ENCODE assay signal across 9 cellular contexts in the genomic region with DNA sequence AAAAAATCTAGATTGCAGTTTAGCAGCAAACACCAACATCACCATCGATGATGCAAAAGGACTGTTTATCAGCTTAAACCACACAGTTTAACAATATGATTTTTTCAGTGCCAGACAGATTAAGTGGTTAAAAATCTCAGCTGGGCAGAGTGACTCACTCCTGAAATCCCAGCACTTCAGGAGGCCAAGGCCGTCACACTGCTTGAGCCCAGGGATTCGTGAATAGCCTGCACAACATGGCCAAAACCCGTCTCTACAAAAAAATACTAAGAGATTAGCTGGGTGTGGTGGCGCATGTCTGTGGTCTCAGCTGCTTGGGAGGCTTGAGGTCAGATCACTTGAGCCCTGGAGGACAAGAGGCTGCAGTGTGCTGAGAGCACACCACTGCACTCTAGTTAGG. TPM values are rescaled to one million over a fixed set of nuclear protein-coding genes. Genes with fewer than 3 reads are reported as not detected.
DNase-seq lines count a peak whose midpoint lies in the region; ATAC-seq lines count a peak whose summit lies in the region.
"Had no signal": no experiment of that assay in that cellular context is flagged by ENCODE, and none has a peak within 500 bp of the region (broad histone marks: within the 10 kb centered on the region; RNA-seq: fewer than 3 reads in every experiment).

No MANE protein-coding gene starts in this region.

- no peaks in the 10 kb centered on the region for H3K9me3 ChIP-seq in effector memory CD4-positive, alpha-beta T cell (ENCODE audit: control insufficient read depth, low read length)

- in situ Hi-C loops in ACHN (cut with HindIII; ENCODE audit: low pct_ligation_motif_present, low pct_unique_long_range_greater_than_20kb, low sequenced_read_pairs) = no loop called here

- peaks cover 9% of the 10 kb centered on the region for H3K4me1 ChIP-seq in effector memory CD4-positive, alpha-beta T cell (ENCODE audit: control insufficient read depth, insufficient read depth, low read length, poor library complexity, severe bottlenecking)

- peaks cover 89% of the 10 kb centered on the region for H3K36me3 Mint-ChIP-seq in activated T-helper 2 cell treated with anti-CD3 and anti-CD28 coated beads, Interferon-gamma antibody, Interleukin-2, Interleukin-4, amounts not matched to agents 10 μg/mL and 5 μg/mL and 100 μg/mL, durations not matched to agents 14 hours and 24 hours and 36 hours (ENCODE audit: low read depth)

- H3K4me3 ChIP-seq in effector memory CD4-positive, alpha-beta T cell (ENCODE audit: insufficient read depth, low read depth, low read length, poor library complexity, severe bottlenecking) = no peak overlapping the region

- H3K4me3 Mint-ChIP-seq in activated T-helper 2 cell treated with anti-CD3 and anti-CD28 coated beads, Interferon-gamma antibody, Interleukin-2, Interleukin-4, amounts not matched to agents 10 μg/mL and 5 μg/mL and 100 μg/mL, durations not matched to agents 14 hours and 24 hours and 36 hours (ENCODE audit: low read depth) = no peak overlapping the region

- H3K27ac Mint-ChIP-seq in activated T-helper 2 cell treated with anti-CD3 and anti-CD28 coated beads, Interferon-gamma antibody, Interleukin-2, Interleukin-4, amounts not matched to agents 10 μg/mL and 5 μg/mL and 100 μg/mL, durations not matched to agents 14 hours and 24 hours and 36 hours = peak overlapping the region; percentile 28

- H3K4me1 Mint-ChIP-seq in activated T-helper 2 cell treated with anti-CD3 and anti-CD28 coated beads, Interferon-gamma antibody, Interleukin-2, Interleukin-4, amounts not matched to agents 10 μg/mL and 5 μg/mL and 100 μg/mL, durations not matched to agents 14 hours and 24 hours and 36 hours (ENCODE audit: low read depth) = peaks cover 31% of the 10 kb centered on the region

- H3K9me3 Mint-ChIP-seq in activated T-helper 2 cell treated with anti-CD3 and anti-CD28 coated beads, Interferon-gamma antibody, Interleukin-2, Interleukin-4, amounts not matched to agents 10 μg/mL and 5 μg/mL and 100 μg/mL, durations not matched to agents 14 hours and 24 hours and 36 hours = no peaks in the 10 kb centered on the region

- H3K36me3 ChIP-seq in effector memory CD4-positive, alpha-beta T cell (ENCODE audit: control insufficient read depth, insufficient read depth, low read length) = peaks cover 89% of the 10 kb centered on the region

- no peaks in the 10 kb centered on the region for H3K27me3 ChIP-seq in effector memory CD4-positive, alpha-beta T cell (replicated peaks; ENCODE audit: control insufficient read depth, insufficient read depth, low read length, poor library complexity, severe bottlenecking)

- intact Hi-C loops in activated T-helper 2 cell treated with anti-CD3 and anti-CD28 coated beads, Interferon-gamma antibody, Interleukin-2, Interleukin-4, amounts not matched to agents 10 μg/mL and 5 μg/mL and 100 μg/mL, durations not matched to agents 14 hours and 24 hours and 36 hours (cut with micrococcal nuclease) = no loop called here

- DNase-seq in ACHN = peak; percentile 99
- DNase-seq in H4 (ENCODE audit: low spot score) = peak; percentile 89
- no peak for DNase-seq in activated T-helper 2 cell treated with anti-CD3 and anti-CD28 coated beads, Interferon-gamma antibody, Interleukin-2, Interleukin-4, amounts not matched to agents 10 μg/mL and 5 μg/mL and 100 μg/mL, durations not matched to agents 14 hours and 24 hours and 36 hours (ENCODE audit: low spot score)
- peak; percentile 24 for DNase-seq in hepatic stellate cell (ENCODE audit: low spot score)
- no peak for DNase-seq in effector memory CD4-positive, alpha-beta T cell
- no peak for DNase-seq in NCI-H1092 treated with DMSO at 0.1 percent for 48 hours (lab: John Stamatoyannopoulos, UW)
- DNase-seq: midbrain had no signal

- ATAC-seq in HG02623 (IDR thresholded peaks at IDR 0.05; ENCODE audit: unreplicated experiment) (no peak), GM19467 (IDR thresholded peaks at IDR 0.05; ENCODE audit: unreplicated experiment) (no peak)

- H3K27ac ChIP-seq in effector memory CD4-positive, alpha-beta T cell (ENCODE audit: insufficient read depth, low read length, poor library complexity, severe bottlenecking) = no peak overlapping the region

- H3K27me3 Mint-ChIP-seq in activated T-helper 2 cell treated with anti-CD3 and anti-CD28 coated beads, Interferon-gamma antibody, Interleukin-2, Interleukin-4, amounts not matched to agents 10 μg/mL and 5 μg/mL and 100 μg/mL, durations not matched to agents 14 hours and 24 hours and 36 hours (ENCODE audit: low read depth) = no peaks in the 10 kb centered on the region

RNA-seq across cellular contexts. Expression of gene RSRC2, which starts 8.9 kb away (rescaled TPM):
- 32.1 and 35.7 TPM in 2 replicates for total RNA-seq in H4 (2014; rRNA removed; shearing (Covaris generic))
- total RNA-seq in activated T-helper 2 cell treated with anti-CD3 and anti-CD28 coated beads, Interferon-gamma antibody, Interleukin-2, Interleukin-4, amounts not matched to agents 10 μg/mL and 5 μg/mL and 100 μg/mL, durations not matched to agents 14 hours and 24 hours and 36 hours = 105 and 107 TPM in 2 replicates

RNA-seq across cellular contexts. Expression of gene KNTC1, which starts 9.2 kb away (rescaled TPM):
- total RNA-seq in H4 (2014; rRNA removed; shearing (Covaris generic)) = 17.9 and 31.4 TPM in 2 replicates
- 121 and 122 TPM in 2 replicates for total RNA-seq in activated T-helper 2 cell treated with anti-CD3 and anti-CD28 coated beads, Interferon-gamma antibody, Interleukin-2, Interleukin-4, amounts not matched to agents 10 μg/mL and 5 μg/mL and 100 μg/mL, durations not matched to agents 14 hours and 24 hours and 36 hours

RNA-seq across cellular contexts. Expression of gene ZCCHC8, which starts 17.1 kb away (rescaled TPM):
- 9.0 and 16.0 TPM in 2 replicates for total RNA-seq in H4 (2014; rRNA removed; shearing (Covaris generic))
- total RNA-seq in activated T-helper 2 cell treated with anti-CD3 and anti-CD28 coated beads, Interferon-gamma antibody, Interleukin-2, Interleukin-4, amounts not matched to agents 10 μg/mL and 5 μg/mL and 100 μg/mL, durations not matched to agents 14 hours and 24 hours and 36 hours = 38.6 and 39.7 TPM in 2 replicates

Comparison
In these comparisons a context has a peak if more than half of its experiments do, and no peak if none do; other contexts are left out.
1. DNase-seq: peak in ACHN (single experiment), H4 (single experiment) and hepatic stellate cell (single experiment); none in activated T-helper 2 cell treated with anti-CD3 and anti-CD28 coated beads, Interferon-gamma antibody, Interleukin-2, Interleukin-4, amounts not matched to agents 10 μg/mL and 5 μg/mL and 100 μg/mL, durations not matched to agents 14 hours and 24 hours and 36 hours (single experiment), effector memory CD4-positive, alpha-beta T cell (0 of 3) and NCI-H1092 treated with DMSO at 0.1 percent for 48 hours (single experiment).